12 cellular contexts compared by ENCODE assay signal in the genomic region with DNA sequence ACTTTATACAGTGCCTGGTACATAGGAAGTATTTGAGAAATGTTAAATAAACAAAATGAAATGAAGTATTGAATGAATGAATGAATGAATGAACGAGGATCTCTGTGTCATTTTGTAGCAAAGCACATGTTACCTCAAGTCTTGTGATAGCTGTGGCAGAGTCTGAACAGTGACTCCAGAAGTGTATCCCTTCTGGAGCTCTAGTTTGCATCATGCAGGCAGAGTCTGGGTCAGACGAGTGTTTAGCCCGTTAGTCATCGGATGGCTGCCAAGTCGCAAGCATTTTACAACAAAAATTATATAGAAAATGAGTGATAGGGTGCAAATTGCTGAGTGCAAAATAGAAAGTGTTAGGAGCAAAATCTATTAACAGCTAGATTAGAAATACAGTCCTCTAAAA.
DNase-seq lines count a peak whose midpoint lies in the region; ATAC-seq, FAIRE-seq and TF ChIP-seq lines count a peak whose summit lies in the region.
"Had no signal": no experiment of that assay in that cellular context is flagged by ENCODE, and none has a peak within 500 bp of the region (broad histone marks: within the 10 kb centered on the region; RNA-seq: fewer than 3 reads in every experiment).

No MANE protein-coding gene starts in this region.

- no peak overlapping the region for H3K9ac ChIP-seq in K562 (ENCODE audit: insufficient read depth in 1 of 2, low read depth in 2 of 2, low read length in 2 of 2)
- peak overlapping the region; percentile 62 for H3K9ac ChIP-seq in keratinocyte (ENCODE audit: control insufficient read depth, extremely low read depth, insufficient read depth, low read length)
- no peak overlapping the region for H3K9ac ChIP-seq in neural progenitor cell

- H3K4me3 ChIP-seq in K562, result no peak overlapping the region
- H3K4me3 ChIP-seq in keratinocyte (ENCODE audit: control insufficient read depth in 2 of 3, extremely low read depth in 1 of 3, insufficient read depth in 2 of 3, low read depth in 1 of 3, low read length in 3 of 3), result no peak overlapping the region
- no peak overlapping the region for H3K4me3 ChIP-seq in neural progenitor cell
- H3K4me3 ChIP-seq: SK-N-MC had no signal

- H3K4me3 Mint-ChIP-seq in neural progenitor cell, result no peak overlapping the region
- H3K4me3 Mint-ChIP-seq: activated CD4-positive, alpha-beta memory T cell treated with anti-CD3 and anti-CD28 coated beads for 36 hours had no signal

- no peak overlapping the region for H3K4me2 ChIP-seq in K562 (ENCODE audit: insufficient read depth, low read length)
- peak overlapping the region; percentile 69 for H3K4me2 ChIP-seq in keratinocyte (ENCODE audit: control insufficient read depth, extremely low read depth, insufficient read depth, low read depth, low read length)
- no peak overlapping the region for H3K4me2 ChIP-seq in neural progenitor cell

- in situ Hi-C loops in K562 (cut with MboI), result no loop called here

- ATAC-seq in K562, result no peak

- H3F3A ChIP-seq in neural progenitor cell (ENCODE audit: low read depth), result no peaks in the 10 kb centered on the region

- peaks cover 17% of the 10 kb centered on the region for H3K36me3 Mint-ChIP-seq in neural progenitor cell

- no peaks in the 10 kb centered on the region for H3K4me1 Mint-ChIP-seq in neural progenitor cell

- no peak for TF ChIP-seq POLR2A in K562 (conservative IDR thresholded peaks at IDR 0.05)

- POLR2A ChIA-PET in K562 (lab: Yijun Ruan, JAX), result no interaction called here

- H4K20me1 ChIP-seq in K562 (replicated peaks; ENCODE audit: control insufficient read depth, insufficient read depth, low read length) (no peaks in the 10 kb centered on the region), keratinocyte (ENCODE audit: control insufficient read depth, extremely low read depth, insufficient read depth, low read length) (no peaks in the 10 kb centered on the region), neural progenitor cell (ENCODE audit: low read depth) (no peaks in the 10 kb centered on the region)

- H2AFZ ChIP-seq in K562 (ENCODE audit: low read depth, low read length) (no peak overlapping the region), keratinocyte (ENCODE audit: control insufficient read depth, low read length) (no peak overlapping the region), neural progenitor cell (replicated peaks) (no peak overlapping the region)

- TF ChIP-seq RAD21 in K562 (CRISPR knock-in tag; conservative IDR thresholded peaks at IDR 0.05 in 1 of 2, IDR thresholded peaks at IDR 0.05 in 1 of 2), result no peak

- DNase-seq in HPDE6-E6E7 (ENCODE audit: extremely low spot score) (peak; percentile 64), K562 (ENCODE audit: extremely low read depth in 1 of 4, low spot score in 3 of 4) (no peak), keratinocyte (ENCODE audit: low read depth, low spot score) (peak; percentile 67), foreskin melanocyte (no peak), neural progenitor cell (ENCODE audit: low spot score) (no peak), NCI-H2171 (lab: John Stamatoyannopoulos, UW) (no peak), DMS114 treated with DMSO at 0.1 percent for 48 hours (lab: John Stamatoyannopoulos, UW; ENCODE audit: unreplicated experiment) (no peak)
- DNase-seq: activated CD4-positive, alpha-beta memory T cell treated with anti-CD3 and anti-CD28 coated beads for 36 hours; NCI-H2227 treated with DMSO at 0.1 percent for 48 hours; stimulated activated CD4-positive, alpha-beta T cell treated with anti-CD3 and anti-CD28 coated beads, Interleukin-4, amount 100 ng/mL, for 24 hours had no signal

- no peak overlapping the region for H3K27ac Mint-ChIP-seq in neural progenitor cell
- H3K27ac Mint-ChIP-seq: activated CD4-positive, alpha-beta memory T cell treated with anti-CD3 and anti-CD28 coated beads for 36 hours had no signal

- no peaks in the 10 kb centered on the region for H3K9me1 ChIP-seq in K562 (ENCODE audit: control insufficient read depth, insufficient read depth, low read length)
- H3K9me1 ChIP-seq in keratinocyte (ENCODE audit: control insufficient read depth, extremely low read depth, insufficient read depth, low read length), result no peaks in the 10 kb centered on the region

- no peak for TF ChIP-seq EP300 in K562 (IDR thresholded peaks at IDR 0.05; ENCODE audit: low read length)

- peak overlapping the region; percentile 61 for H3K27ac ChIP-seq in 22Rv1
- H3K27ac ChIP-seq in K562 (ENCODE audit: extremely low read depth, low read depth, low read length), result no peak overlapping the region
- peak overlapping the region; percentile 96 for H3K27ac ChIP-seq in keratinocyte (ENCODE audit: control insufficient read depth, insufficient read depth, low read length)
- no peak overlapping the region for H3K27ac ChIP-seq in neural progenitor cell
- H3K27ac ChIP-seq: SK-N-MC had no signal

- CTCF ChIA-PET in K562 (lab: Yijun Ruan, JAX; ENCODE audit: low intra/inter-chr PET ratio), result no interaction called here

- no peaks in the 10 kb centered on the region for H3K27me3 Mint-ChIP-seq in neural progenitor cell (ENCODE audit: insufficient read depth, low read depth)
- H3K27me3 Mint-ChIP-seq: activated CD4-positive, alpha-beta memory T cell treated with anti-CD3 and anti-CD28 coated beads for 36 hours had no signal

- 48% methylated on average over 5 of the region's 5 CpGs for WGBS in K562 (ENCODE audit: insufficient coverage, low coverage, missing lambda C conversion rate)

- H3K36me3 ChIP-seq in K562 (ENCODE audit: control insufficient read depth, insufficient read depth, low read length) (no peaks in the 10 kb centered on the region), keratinocyte (ENCODE audit: control insufficient read depth in 2 of 2, extremely low read depth in 1 of 2, insufficient read depth in 2 of 2, low read length in 2 of 2) (no peaks in the 10 kb centered on the region), neural progenitor cell (no peaks in the 10 kb centered on the region)

- H3K27me3 ChIP-seq in K562 (ENCODE audit: control insufficient read depth in 2 of 2, insufficient read depth in 2 of 2, low read length in 2 of 2) (no peaks in the 10 kb centered on the region), keratinocyte (ENCODE audit: control insufficient read depth, extremely low read depth, insufficient read depth, low read length) (no peaks in the 10 kb centered on the region), neural progenitor cell (no peaks in the 10 kb centered on the region)

- no peaks in the 10 kb centered on the region for H3K4me1 ChIP-seq in K562 (replicated peaks in 1 of 2; ENCODE audit: control insufficient read depth in 2 of 2, insufficient read depth in 2 of 2, low read length in 2 of 2)
- peaks cover 52% of the 10 kb centered on the region for H3K4me1 ChIP-seq in keratinocyte (ENCODE audit: control insufficient read depth, extremely low read depth, insufficient read depth, low read length)
- no peaks in the 10 kb centered on the region for H3K4me1 ChIP-seq in neural progenitor cell

- H3K9me3 ChIP-seq in K562 (replicated peaks; ENCODE audit: control insufficient read depth, insufficient read depth, low read depth, low read length), result no peaks in the 10 kb centered on the region
- no peaks in the 10 kb centered on the region for H3K9me3 ChIP-seq in keratinocyte (ENCODE audit: control insufficient read depth, low read depth, low read length)
- H3K9me3 ChIP-seq in neural progenitor cell (ENCODE audit: low read depth), result no peaks in the 10 kb centered on the region

- no peaks in the 10 kb centered on the region for H3K9me3 Mint-ChIP-seq in neural progenitor cell
- H3K9me3 Mint-ChIP-seq: activated CD4-positive, alpha-beta memory T cell treated with anti-CD3 and anti-CD28 coated beads for 36 hours had no signal

- TF ChIP-seq CTCF in 22Rv1 (IDR thresholded peaks at IDR 0.05) (no peak), K562 (IDR thresholded peaks at IDR 0.05 in 2 of 3, conservative IDR thresholded peaks at IDR 0.05 in 1 of 3; ENCODE audit: insufficient read depth in 2 of 3, low read depth in 1 of 3, low read length in 3 of 3) (no peak), keratinocyte (optimal IDR thresholded peaks at IDR 0.05 in 1 of 3, IDR thresholded peaks at IDR 0.05 in 1 of 3, conservative IDR thresholded peaks at IDR 0.05 in 1 of 3; ENCODE audit: extremely low read depth in 1 of 3, insufficient read depth in 2 of 3, low read length in 3 of 3) (no peak), neural progenitor cell (IDR thresholded peaks at IDR 0.05) (no peak)

- no TSS peak for BruUV-seq in K562 (replicated peaks; lab: Mats Ljungman, UMichigan)

- dilution Hi-C loops in keratinocyte (cut with MboI; ENCODE audit: extremely low pct_ligation_motif_present, low sequenced_read_pairs), result no loop called here

- no peak for FAIRE-seq in K562 (lab: Jason Lieb, UNC)
- peak; percentile 91 for FAIRE-seq in keratinocyte (lab: Jason Lieb, UNC)

- H3K79me2 ChIP-seq in K562 (ENCODE audit: control insufficient read depth, insufficient read depth, low read length), result no peaks in the 10 kb centered on the region
- H3K79me2 ChIP-seq in keratinocyte (ENCODE audit: control insufficient read depth, insufficient read depth, low read length), result no peaks in the 10 kb centered on the region
- no peaks in the 10 kb centered on the region for H3K79me2 ChIP-seq in neural progenitor cell (ENCODE audit: low read depth)

- intact Hi-C loops in K562 (cut with micrococcal nuclease), result no loop called here

Comparison
In these comparisons a context has a peak if more than half of its experiments do, and no peak if none do; other contexts are left out.
1. H3K27ac ChIP-seq: peak in 22Rv1 (single experiment) and keratinocyte (single experiment); none in K562 (single experiment) and neural progenitor cell (single experiment).
2. DNase-seq: peak in HPDE6-E6E7 (single experiment) and keratinocyte (single experiment); none in K562 (0 of 4), foreskin melanocyte (single experiment), neural progenitor cell (single experiment), NCI-H2171 (single experiment) and DMS114 treated with DMSO at 0.1 percent for 48 hours (single experiment).